In genomic region chr2:178707471-178707870, GRCh38 we compare ENCODE assay signal across 17 cellular contexts.
"Had no signal": no experiment of that assay in that cellular context is flagged by ENCODE, and none has a peak within 500 bp of the region (broad histone marks: within the 10 kb centered on the region; RNA-seq: fewer than 3 reads in every experiment).

No MANE protein-coding gene starts in this region.

- H3K27me3 Mint-ChIP-seq: naive B cell, type B pancreatic cell had no signal

- H3K27ac Mint-ChIP-seq: naive B cell, nephron, type B pancreatic cell had no signal

- H3K27ac ChIP-seq: left lung, parathyroid adenoma, sigmoid colon, stomach, thyroid gland had no signal

- H3K36me3 Mint-ChIP-seq: type B pancreatic cell had no signal

- H3K9me3 Mint-ChIP-seq: naive B cell, nephron, type B pancreatic cell had no signal

- DNase-seq: effector memory CD4-positive, alpha-beta T cell; heart right ventricle; hypothalamus; left lung; mesenchymal stem cell; midbrain; naive B cell; sigmoid colon; small intestine; stimulated activated CD4-positive, alpha-beta T cell treated with anti-CD3 and anti-CD28 coated beads, Interleukin-12 subunit alpha, Interleukin-12 subunit beta, amount 100 ng/mL, for 4 hours; stimulated activated naive CD4-positive, alpha-beta T cell; stomach; thyroid gland had no signal

- ATAC-seq: esophagus mucosa, left lung had no signal

- H3K4me1 Mint-ChIP-seq: naive B cell, nephron had no signal

- H3K4me3 Mint-ChIP-seq: naive B cell, nephron, type B pancreatic cell had no signal
